9 cellular contexts compared by ENCODE assay signal in the genomic region with DNA sequence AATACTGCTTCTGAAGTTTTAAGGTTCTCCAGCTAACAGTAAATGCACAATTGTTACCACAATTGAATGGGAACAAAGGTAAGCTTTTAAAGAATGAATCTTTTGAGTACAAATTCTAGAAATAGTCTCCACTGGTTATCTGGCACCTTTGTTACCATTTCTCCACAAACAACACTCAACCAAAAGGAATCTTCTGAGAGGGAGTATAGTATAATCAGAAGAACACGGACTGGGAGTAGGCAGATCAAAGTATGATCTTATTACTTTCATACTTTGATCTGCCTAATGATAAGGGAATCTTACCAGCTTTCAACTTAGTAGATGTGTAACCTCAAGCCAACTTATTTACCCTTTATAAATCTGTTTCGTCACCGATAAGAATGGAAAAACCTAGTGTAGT. TPM values are rescaled to one million over a fixed set of nuclear protein-coding genes. Genes with fewer than 3 reads are reported as not detected.
DNase-seq lines count a peak whose midpoint lies in the region; ATAC-seq, FAIRE-seq and TF ChIP-seq lines count a peak whose summit lies in the region.
"Had no signal": no experiment of that assay in that cellular context is flagged by ENCODE, and none has a peak within 500 bp of the region (broad histone marks: within the 10 kb centered on the region; RNA-seq: fewer than 3 reads in every experiment).

No MANE protein-coding gene starts in this region.

- H3K4me1 Mint-ChIP-seq in progenitor cell of endocrine pancreas (ENCODE audit: low read depth) = peaks cover 26% of the 10 kb centered on the region

- H3K9me3 Mint-ChIP-seq in progenitor cell of endocrine pancreas (ENCODE audit: low read depth) = no peaks in the 10 kb centered on the region
- H3K9me3 Mint-ChIP-seq: stimulated activated naive B cell treated with anti-CD40 and anti-IgM and Interleukin-4, amounts not matched to agents 10 μg/mL and 1 μg/mL and 100 μg/mL, for 72 hours had no signal

- TF ChIP-seq CTCF in epithelial cell of esophagus (IDR thresholded peaks at IDR 0.05; ENCODE audit: insufficient read depth, low read depth, low read length, missing control alignments) = no peak
- no peak for TF ChIP-seq CTCF in progenitor cell of endocrine pancreas (IDR thresholded peaks at IDR 0.05; ENCODE audit: unreplicated experiment)

- peak overlapping the region; percentile 100 for H3K27ac Mint-ChIP-seq in progenitor cell of endocrine pancreas

- FAIRE-seq in RCC 7860 (lab: Jason Lieb, UNC) = no peak

- peaks cover 8% of the 10 kb centered on the region for H3K36me3 Mint-ChIP-seq in progenitor cell of endocrine pancreas (ENCODE audit: insufficient read depth)

- peak overlapping the region; percentile 86 for H3K4me3 ChIP-seq in GM08714 (ENCODE audit: low read length)
- peak overlapping the region; percentile 83 for H3K4me3 ChIP-seq in epithelial cell of esophagus (ENCODE audit: low read length)

- no peaks in the 10 kb centered on the region for H3K27me3 Mint-ChIP-seq in progenitor cell of endocrine pancreas
- H3K27me3 Mint-ChIP-seq: stimulated activated naive B cell treated with anti-CD40 and anti-IgM and Interleukin-4, amounts not matched to agents 10 μg/mL and 1 μg/mL and 100 μg/mL, for 72 hours had no signal

- DNase-seq in RCC 7860 (ENCODE audit: low spot score) (peak; percentile 1), epithelial cell of esophagus (ENCODE audit: low read depth) (no peak), progenitor cell of endocrine pancreas (ENCODE audit: low spot score, unreplicated experiment) (no peak), cerebellar nuclear complex (lab: John Stamatoyannopoulos, UW) (no peak), HCEC 1CT (no peak)
- DNase-seq in activated CD8-positive, alpha-beta memory T cell treated with anti-CD3 and anti-CD28 coated beads, Interleukin-2, amount 50 U/mL, for 4 hours = no peak

- no peak for ATAC-seq in HG02840 (IDR thresholded peaks at IDR 0.05; ENCODE audit: low FRiP score, unreplicated experiment)

- H3K4me3 Mint-ChIP-seq in progenitor cell of endocrine pancreas (ENCODE audit: low read depth) = peak overlapping the region; percentile 100

RNA-seq across cellular contexts. Expression of a gene that starts 1.4 kb away (rescaled TPM):
- total RNA-seq in progenitor cell of endocrine pancreas = 12.1 and 14.4 TPM in 2 replicates

RNA-seq across cellular contexts. Expression of a gene that starts 1.7 kb away (rescaled TPM):
- 56.7 and 58.2 TPM in 2 replicates for total RNA-seq in progenitor cell of endocrine pancreas

RNA-seq across cellular contexts. Expression of a gene that starts 43.3 kb away (rescaled TPM):
- total RNA-seq in progenitor cell of endocrine pancreas = 24.6 and 29.4 TPM in 2 replicates
